ENCODE assay signal across 10 cellular contexts in genomic region chr17:57109393-57110151, GRCh38. TPM values are rescaled to one million over a fixed set of nuclear protein-coding genes. Genes with fewer than 3 reads are reported as not detected.
A peak's percentile ranks its signal among the peaks of the same experiment; 100 is the strongest.
DNase-seq lines count a peak whose midpoint lies in the region; ATAC-seq and TF ChIP-seq lines count a peak whose summit lies in the region.
"Had no signal": no experiment of that assay in that cellular context is flagged by ENCODE, and none has a peak within 500 bp of the region (broad histone marks: within the 10 kb centered on the region; RNA-seq: fewer than 3 reads in every experiment).

No MANE protein-coding gene starts in this region.

- no peak for ATAC-seq in omental fat pad (ENCODE audit: low FRiP score)

- H3K4ac ChIP-seq in mesendoderm (ENCODE audit: low read depth, low read length): no peak overlapping the region

- H3K23ac ChIP-seq in mesendoderm (ENCODE audit: low read length): no peak overlapping the region

- H3K79me1 ChIP-seq in mesendoderm (ENCODE audit: low read length): peaks cover 12% of the 10 kb centered on the region

- H3K9me3 Mint-ChIP-seq in MCF 10A (ENCODE audit: unreplicated experiment): no peaks in the 10 kb centered on the region
- H3K9me3 Mint-ChIP-seq in endothelial cell (ENCODE audit: unreplicated experiment): no peaks in the 10 kb centered on the region
- H3K9me3 Mint-ChIP-seq in activated T-helper 2 cell treated with anti-CD3 and anti-CD28 coated beads, Interferon-gamma antibody, Interleukin-2, Interleukin-4, amounts not matched to agents 10 μg/mL and 5 μg/mL and 100 μg/mL, durations not matched to agents 14 hours and 24 hours and 36 hours: no peaks in the 10 kb centered on the region

- POLR2A ChIA-PET in MCF 10A (lab: Yijun Ruan, JAX): interaction anchor here (0.6 to 1.3 kb wide), 4 partner anchors 11 to 716 kb away, joined by 3 to 6 read pairs (median 4); no protein-coding TSS in a partner anchor

- H3K4me1 ChIP-seq in breast epithelium (peaks cover 0 to 31% of the 10 kb centered on the region in 2 donors), mesendoderm (ENCODE audit: control insufficient read depth, low read depth, low read length) (no peaks in the 10 kb centered on the region), urinary bladder (ENCODE audit: insufficient read depth) (no peaks in the 10 kb centered on the region)

- no peak overlapping the region for H2BK15ac ChIP-seq in mesendoderm (replicated peaks; ENCODE audit: low read depth)

- no peaks in the 10 kb centered on the region for H3K36me3 ChIP-seq in breast epithelium
- H3K36me3 ChIP-seq in mesendoderm (ENCODE audit: control insufficient read depth, insufficient read depth, low read length): no peaks in the 10 kb centered on the region
- H3K36me3 ChIP-seq in urinary bladder (ENCODE audit: insufficient read depth): no peaks in the 10 kb centered on the region

- H3K27me3 ChIP-seq in breast epithelium: no peaks in the 10 kb centered on the region
- no peaks in the 10 kb centered on the region for H3K27me3 ChIP-seq in mesendoderm (ENCODE audit: insufficient read depth, low read length, poor library complexity)

- no peak overlapping the region for H3K9ac ChIP-seq in mesendoderm (ENCODE audit: low read length)

- intact Hi-C loops in breast epithelium (cut with DNase I; ENCODE audit: low total_unique reads): no loop called here
- intact Hi-C loops in MCF 10A (cut with micrococcal nuclease): loop anchor here (10.0 kb wide), 1 partner anchor 885 kb away; no protein-coding TSS in a partner anchor
- intact Hi-C loops in activated T-helper 2 cell treated with anti-CD3 and anti-CD28 coated beads, Interferon-gamma antibody, Interleukin-2, Interleukin-4, amounts not matched to agents 10 μg/mL and 5 μg/mL and 100 μg/mL, durations not matched to agents 14 hours and 24 hours and 36 hours (cut with micrococcal nuclease): no loop called here

- DNase-seq in breast epithelium (ENCODE audit: low spot score in 2 of 2) (peak in 1 of 2 donors; percentile 86), MCF 10A (ENCODE audit: unreplicated experiment) (no peak), endothelial cell (ENCODE audit: low spot score) (peak; percentile 23), mesendoderm (peak; percentile 85), NCI-H146 treated with DMSO at 0.1 percent for 48 hours (lab: John Stamatoyannopoulos, UW; ENCODE audit: unreplicated experiment) (no peak), omental fat pad (ENCODE audit: low spot score) (no peak)
- no peak for DNase-seq in activated T-helper 2 cell treated with anti-CD3 and anti-CD28 coated beads, Interferon-gamma antibody, Interleukin-2, Interleukin-4, amounts not matched to agents 10 μg/mL and 5 μg/mL and 100 μg/mL, durations not matched to agents 14 hours and 24 hours and 36 hours (ENCODE audit: low spot score)

- CTCF ChIA-PET in MCF 10A (lab: Yijun Ruan, JAX): interaction anchor here (0.6 to 1.8 kb wide), 6 partner anchors 11 to 725 kb away, joined by 3 to 8 read pairs (median 4); no protein-coding TSS in a partner anchor

- peaks cover 3% of the 10 kb centered on the region for H3K79me2 ChIP-seq in mesendoderm (ENCODE audit: control insufficient read depth, insufficient read depth, low read length)

- no peak overlapping the region for H2BK120ac ChIP-seq in mesendoderm (ENCODE audit: low read depth, low read length)

- H3K4me3 Mint-ChIP-seq in MCF 10A (ENCODE audit: unreplicated experiment) (no peak overlapping the region), endothelial cell (ENCODE audit: unreplicated experiment) (no peak overlapping the region)
- H3K4me3 Mint-ChIP-seq in activated T-helper 2 cell treated with anti-CD3 and anti-CD28 coated beads, Interferon-gamma antibody, Interleukin-2, Interleukin-4, amounts not matched to agents 10 μg/mL and 5 μg/mL and 100 μg/mL, durations not matched to agents 14 hours and 24 hours and 36 hours (ENCODE audit: low read depth): no peak overlapping the region

- H2AK5ac ChIP-seq in mesendoderm (ENCODE audit: low read length): no peak overlapping the region

- H3K9me3 ChIP-seq in breast epithelium: no peaks in the 10 kb centered on the region

- H4K8ac ChIP-seq in mesendoderm (ENCODE audit: low read depth, low read length): no peak overlapping the region

- H3K27me3 Mint-ChIP-seq in MCF 10A (ENCODE audit: insufficient read depth, unreplicated experiment) (no peaks in the 10 kb centered on the region), endothelial cell (ENCODE audit: unreplicated experiment) (peaks cover 5% of the 10 kb centered on the region)
- no peaks in the 10 kb centered on the region for H3K27me3 Mint-ChIP-seq in activated T-helper 2 cell treated with anti-CD3 and anti-CD28 coated beads, Interferon-gamma antibody, Interleukin-2, Interleukin-4, amounts not matched to agents 10 μg/mL and 5 μg/mL and 100 μg/mL, durations not matched to agents 14 hours and 24 hours and 36 hours (ENCODE audit: low read depth)

- TF ChIP-seq CTCF in breast epithelium (IDR thresholded peaks at IDR 0.05) (peak; percentile 25 to 61 (median 38)), MCF 10A (IDR thresholded peaks at IDR 0.05; ENCODE audit: unreplicated experiment) (no peak), endothelial cell (IDR thresholded peaks at IDR 0.05; ENCODE audit: unreplicated experiment) (peak; percentile 7), omental fat pad (IDR thresholded peaks at IDR 0.05) (no peak)

- no peak overlapping the region for H3K56ac ChIP-seq in mesendoderm (ENCODE audit: low read length)

- no CpG with 5 or more reads among the region's 14 CpGs for WGBS in mesendoderm (ENCODE audit: extremely low coverage, insufficient coverage, low lambda C conversion rate)
- WGBS in urinary bladder: 70% methylated on average over 14 of the region's 14 CpGs

- H3K36me3 Mint-ChIP-seq in MCF 10A (ENCODE audit: insufficient read depth, unreplicated experiment) (peaks cover 30% of the 10 kb centered on the region), endothelial cell (ENCODE audit: low read depth, unreplicated experiment) (peaks cover 11% of the 10 kb centered on the region)
- H3K36me3 Mint-ChIP-seq in activated T-helper 2 cell treated with anti-CD3 and anti-CD28 coated beads, Interferon-gamma antibody, Interleukin-2, Interleukin-4, amounts not matched to agents 10 μg/mL and 5 μg/mL and 100 μg/mL, durations not matched to agents 14 hours and 24 hours and 36 hours (ENCODE audit: low read depth): peaks cover 15% of the 10 kb centered on the region

- H3K27ac Mint-ChIP-seq in MCF 10A (ENCODE audit: low read depth, unreplicated experiment): no peak overlapping the region
- H3K27ac Mint-ChIP-seq in endothelial cell (ENCODE audit: unreplicated experiment): no peak overlapping the region
- no peak overlapping the region for H3K27ac Mint-ChIP-seq in activated T-helper 2 cell treated with anti-CD3 and anti-CD28 coated beads, Interferon-gamma antibody, Interleukin-2, Interleukin-4, amounts not matched to agents 10 μg/mL and 5 μg/mL and 100 μg/mL, durations not matched to agents 14 hours and 24 hours and 36 hours

- H3K27ac ChIP-seq in breast epithelium (peak overlapping the region; percentile 78 to 87), mesendoderm (ENCODE audit: low read depth, low read length) (no peak overlapping the region), urinary bladder (ENCODE audit: low read depth) (peak overlapping the region; percentile 35)
- H3K27ac ChIP-seq: VCaP had no signal

- H3K4me3 ChIP-seq in breast epithelium: peak overlapping the region in 1 of 3 donors; percentile 19
- no peak overlapping the region for H3K4me3 ChIP-seq in mesendoderm (ENCODE audit: low read length)
- H3K4me3 ChIP-seq in urinary bladder (ENCODE audit: low read depth, low read length): no peak overlapping the region
- H3K4me3 ChIP-seq: smooth muscle cell had no signal

- no peak for TF ChIP-seq POLR2A in breast epithelium (IDR thresholded peaks at IDR 0.05)

- H3K4me1 Mint-ChIP-seq in MCF 10A (ENCODE audit: insufficient read depth, unreplicated experiment) (peaks cover 24% of the 10 kb centered on the region), endothelial cell (ENCODE audit: unreplicated experiment) (no peaks in the 10 kb centered on the region)
- peaks cover 4% of the 10 kb centered on the region for H3K4me1 Mint-ChIP-seq in activated T-helper 2 cell treated with anti-CD3 and anti-CD28 coated beads, Interferon-gamma antibody, Interleukin-2, Interleukin-4, amounts not matched to agents 10 μg/mL and 5 μg/mL and 100 μg/mL, durations not matched to agents 14 hours and 24 hours and 36 hours (ENCODE audit: low read depth)

- no peak overlapping the region for H4K5ac ChIP-seq in mesendoderm (ENCODE audit: low read length)

- no TSS peak for BruUV-seq in MCF 10A (replicated peaks; lab: Mats Ljungman, UMichigan)

- no peak overlapping the region for H3K18ac ChIP-seq in mesendoderm (ENCODE audit: low read length)

- no peak overlapping the region for H3K4me2 ChIP-seq in mesendoderm (ENCODE audit: low read length)
- H3K4me2 ChIP-seq: smooth muscle cell had no signal

- no peak overlapping the region for H2BK5ac ChIP-seq in mesendoderm (ENCODE audit: low read length)

RNA-seq across cellular contexts. Expression of gene AKAP1, which starts 24.5 kb away (rescaled TPM):
- 10 to 100 TPM; 38.1 to 87.7 (median 63.9) TPM for total RNA-seq in breast epithelium
- 19.6 and 32.4 TPM in 2 replicates for total RNA-seq in MCF 10A (2022)
- 24.6 TPM for total RNA-seq in endothelial cell (ENCODE audit: unreplicated experiment)
- 32.9 TPM for polyA plus RNA-seq in mesendoderm (2013, experiment 1 of 2)
- polyA plus RNA-seq in mesendoderm (2013, experiment 2 of 2): 34.0 TPM
- total RNA-seq in urinary bladder: 14.1 TPM
- 80.3 TPM for polyA plus RNA-seq in urinary bladder
- total RNA-seq in omental fat pad: 10 to 100 TPM; 29.4 to 89.0 (median 36.1) TPM
- 38.7 and 45.0 TPM in 2 replicates for total RNA-seq in activated T-helper 2 cell treated with anti-CD3 and anti-CD28 coated beads, Interferon-gamma antibody, Interleukin-2, Interleukin-4, amounts not matched to agents 10 μg/mL and 5 μg/mL and 100 μg/mL, durations not matched to agents 14 hours and 24 hours and 36 hours

Comparison
In these comparisons a context has a peak if more than half of its experiments do, and no peak if none do; other contexts are left out.
1. CTCF ChIP-seq: peak in breast epithelium (3 of 3) and endothelial cell (single experiment); none in MCF 10A (single experiment) and omental fat pad (0 of 3).
2. DNase-seq: peak in endothelial cell (single experiment) and mesendoderm (single experiment); none in MCF 10A (single experiment), NCI-H146 treated with DMSO at 0.1 percent for 48 hours (single experiment), omental fat pad (single experiment) and activated T-helper 2 cell treated with anti-CD3 and anti-CD28 coated beads, Interferon-gamma antibody, Interleukin-2, Interleukin-4, amounts not matched to agents 10 μg/mL and 5 μg/mL and 100 μg/mL, durations not matched to agents 14 hours and 24 hours and 36 hours (single experiment).